In the genomic region with DNA sequence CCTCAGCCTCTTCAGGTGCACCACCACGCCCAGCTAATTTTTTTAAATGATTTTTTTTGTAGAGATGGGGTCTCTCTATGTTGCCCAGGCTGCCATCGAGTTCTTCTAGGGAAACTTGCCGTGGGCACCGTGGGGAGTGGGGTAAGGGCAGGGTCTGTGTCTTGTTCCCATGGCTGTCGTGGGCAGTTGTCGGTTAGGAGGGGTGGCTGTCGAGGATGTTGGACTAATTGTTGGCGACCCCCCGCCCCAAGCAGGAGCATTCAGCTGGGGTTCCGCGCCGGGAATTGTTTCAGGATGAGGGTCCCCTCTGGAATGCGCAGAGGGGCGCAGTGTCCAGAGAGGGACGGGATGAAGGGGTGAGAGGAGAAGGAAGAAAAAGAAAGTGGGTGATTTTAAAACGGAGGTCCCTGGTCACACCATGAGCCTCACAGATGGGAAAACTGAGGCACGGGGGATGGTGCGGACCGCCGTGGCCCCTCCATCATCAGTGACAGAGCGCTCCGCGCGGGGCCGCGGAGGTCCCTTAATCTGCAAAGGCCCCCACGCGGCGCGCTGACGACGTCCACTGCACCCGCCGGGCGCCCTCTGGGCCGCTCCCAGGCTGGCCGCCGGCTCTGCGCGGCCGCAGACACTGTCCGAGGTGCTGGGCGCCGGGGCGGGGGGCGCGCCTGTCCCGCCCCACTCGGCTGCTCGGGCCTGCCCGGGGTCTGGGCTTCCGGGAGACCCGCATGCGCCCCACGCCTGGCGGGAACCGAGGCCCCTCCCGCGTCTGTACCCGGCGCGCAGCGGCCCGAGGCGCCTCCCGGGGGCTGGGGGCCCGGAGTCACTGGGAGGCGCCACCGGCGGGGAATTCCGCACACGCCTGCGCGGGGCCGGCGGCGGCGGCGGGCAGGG, we compare ENCODE assay signal across 8 cellular contexts. TPM values are rescaled to one million over a fixed set of nuclear protein-coding genes. Genes with fewer than 3 reads are reported as not detected.
DNase-seq lines count a peak whose midpoint lies in the region; ATAC-seq and FAIRE-seq lines count a peak whose summit lies in the region.

No MANE protein-coding gene starts in this region.

- FAIRE-seq in HTR-8/SVneo (lab: Jason Lieb, UNC): no peak

- H3K9me3 ChIP-seq in right cardiac atrium (ENCODE audit: control insufficient read depth, low read length): no peaks in the 10 kb centered on the region

- H3K4me3 ChIP-seq in right cardiac atrium (ENCODE audit: low read length): peak overlapping the region; percentile 65

- 10% methylated on average over 77 of the region's 79 CpGs for WGBS in right cardiac atrium

- intact Hi-C loops in right cardiac atrium (cut with DNase I): loop anchor here in 1 of 4 donors (10.0 kb wide), 1 partner anchor 395 kb away; no protein-coding TSS in a partner anchor

- DNase-seq in NCI-H82 (lab: John Stamatoyannopoulos, UW) (peak; percentile 76), NCI-H82 treated with DMSO at 0.1 percent for 48 hours (lab: John Stamatoyannopoulos, UW; ENCODE audit: unreplicated experiment) (no peak), HTR-8/SVneo (ENCODE audit: insufficient read length, low spot score) (peak; percentile 78), T follicular helper cell (ENCODE audit: low read depth) (peak; percentile 78), amygdala (lab: John Stamatoyannopoulos, UW) (peak in 38 of 56 donors; percentile 6 to 73 (median 42)), right cardiac atrium (peak; percentile 83 to 93 (median 92)), putamen (ENCODE audit: low spot score) (peak; percentile 53), inferior parietal cortex (ENCODE audit: extremely low spot score) (no peak)

- peaks cover 4% of the 10 kb centered on the region for H3K4me1 ChIP-seq in right cardiac atrium (ENCODE audit: control insufficient read depth, insufficient read depth, low read length)

- no peaks in the 10 kb centered on the region for H3K27me3 ChIP-seq in right cardiac atrium (ENCODE audit: control insufficient read depth, insufficient read depth)

- peak overlapping the region; percentile 83 for H3K27ac ChIP-seq in right cardiac atrium (ENCODE audit: low read length)

- ATAC-seq in right cardiac atrium: peak; percentile 78 to 85

RNA-seq across cellular contexts. Expression of gene RNF213, which starts 0.8 kb away (rescaled TPM):
- 10 to 100 TPM; 36.3 to 49.7 (median 43.9) TPM for total RNA-seq in right cardiac atrium
- 28.7 TPM for polyA plus RNA-seq in right cardiac atrium

RNA-seq across cellular contexts. Expression of gene SLC26A11, which starts 39.7 kb away (rescaled TPM):
- total RNA-seq in right cardiac atrium: 1 to 10 TPM; 5.3 to 7.8 (median 6.8) TPM
- polyA plus RNA-seq in right cardiac atrium: 4.4 TPM

RNA-seq across cellular contexts. Expression of gene SGSH, which starts 39.8 kb away (rescaled TPM):
- 10 to 100 TPM; 16.6 to 23.4 (median 19.9) TPM for total RNA-seq in right cardiac atrium
- polyA plus RNA-seq in right cardiac atrium: 13.0 TPM

Comparison
In these comparisons a context has a peak if more than half of its experiments do, and no peak if none do; other contexts are left out.
1. DNase-seq: peak in NCI-H82 (single experiment), HTR-8/SVneo (single experiment), T follicular helper cell (single experiment), amygdala (38 of 56), right cardiac atrium (3 of 3) and putamen (single experiment); none in NCI-H82 treated with DMSO at 0.1 percent for 48 hours (single experiment) and inferior parietal cortex (single experiment).